1 cellular context compared by ENCODE assay signal in the genomic region with DNA sequence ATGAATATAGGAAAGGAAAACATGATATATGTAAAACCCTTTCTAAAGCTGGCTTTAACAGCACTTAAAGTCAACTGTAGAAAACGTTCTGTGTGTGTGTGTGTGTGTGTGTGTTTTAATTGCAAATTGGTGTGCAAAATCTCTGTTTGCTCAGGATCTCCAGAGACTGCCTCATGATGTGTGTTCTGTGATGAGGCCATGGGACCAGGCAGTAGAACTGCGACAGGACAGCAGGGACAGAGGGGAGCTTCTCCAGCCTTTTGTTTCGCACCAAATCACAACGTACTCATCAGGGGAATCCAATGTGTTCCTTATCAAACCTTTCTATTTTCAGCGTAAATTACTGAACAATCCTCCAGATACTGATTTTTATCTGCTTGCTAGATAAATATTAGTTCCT.
TF ChIP-seq lines count a peak whose summit lies in the region.

No MANE protein-coding gene starts in this region.

TF ChIP-seq in H1, 55 proteins besides CTCF, POLR2A, EP300 and RAD21 (continued from another document):
- TF ChIP-seq, protein P1, sequence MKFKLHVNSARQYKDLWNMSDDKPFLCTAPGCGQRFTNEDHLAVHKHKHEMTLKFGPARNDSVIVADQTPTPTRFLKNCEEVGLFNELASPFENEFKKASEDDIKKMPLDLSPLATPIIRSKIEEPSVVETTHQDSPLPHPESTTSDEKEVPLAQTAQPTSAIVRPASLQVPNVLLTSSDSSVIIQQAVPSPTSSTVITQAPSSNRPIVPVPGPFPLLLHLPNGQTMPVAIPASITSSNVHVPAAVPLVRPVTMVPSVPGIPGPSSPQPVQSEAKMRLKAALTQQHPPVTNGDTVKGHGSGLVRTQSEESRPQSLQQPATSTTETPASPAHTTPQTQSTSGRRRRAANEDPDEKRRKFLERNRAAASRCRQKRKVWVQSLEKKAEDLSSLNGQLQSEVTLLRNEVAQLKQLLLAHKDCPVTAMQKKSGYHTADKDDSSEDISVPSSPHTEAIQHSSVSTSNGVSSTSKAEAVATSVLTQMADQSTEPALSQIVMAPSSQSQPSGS (IDR thresholded peaks at IDR 0.05; ENCODE audit: low read length) = no peak
- no peak for TF ChIP-seq KDM5A (IDR thresholded peaks at IDR 0.05; ENCODE audit: low read length)
- TF ChIP-seq RFX5 (IDR thresholded peaks at IDR 0.05; ENCODE audit: borderline replicate concordance, low read depth, low read length) = no peak
- no peak for TF ChIP-seq BCL11A (IDR thresholded peaks at IDR 0.05; ENCODE audit: low read depth in 2 of 2, low read length in 2 of 2)
- TF ChIP-seq NRF1 (IDR thresholded peaks at IDR 0.05; ENCODE audit: low read depth, low read length) = no peak
- TF ChIP-seq SP1 (IDR thresholded peaks at IDR 0.05; ENCODE audit: low read depth, low read length) = no peak
- no peak for TF ChIP-seq HDAC2 (IDR thresholded peaks at IDR 0.05; ENCODE audit: borderline replicate concordance in 1 of 2, low read depth in 2 of 2, low read length in 2 of 2)
- TF ChIP-seq, protein P2, sequence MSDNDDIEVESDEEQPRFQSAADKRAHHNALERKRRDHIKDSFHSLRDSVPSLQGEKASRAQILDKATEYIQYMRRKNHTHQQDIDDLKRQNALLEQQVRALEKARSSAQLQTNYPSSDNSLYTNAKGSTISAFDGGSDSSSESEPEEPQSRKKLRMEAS (IDR thresholded peaks at IDR 0.05) = no peak
- no peak for TF ChIP-seq TAF1 (IDR thresholded peaks at IDR 0.05; ENCODE audit: low read depth, low read length)
- no peak for TF ChIP-seq GTF2F1 (IDR thresholded peaks at IDR 0.05; ENCODE audit: borderline replicate concordance, low read depth, low read length)
- no peak for TF ChIP-seq BRCA1 (IDR thresholded peaks at IDR 0.05; ENCODE audit: low read depth, low read length)
- TF ChIP-seq CTBP2 (IDR thresholded peaks at IDR 0.05; ENCODE audit: borderline replicate concordance, insufficient read depth, insufficient read length, low read length) = no peak
- TF ChIP-seq, protein P3, sequence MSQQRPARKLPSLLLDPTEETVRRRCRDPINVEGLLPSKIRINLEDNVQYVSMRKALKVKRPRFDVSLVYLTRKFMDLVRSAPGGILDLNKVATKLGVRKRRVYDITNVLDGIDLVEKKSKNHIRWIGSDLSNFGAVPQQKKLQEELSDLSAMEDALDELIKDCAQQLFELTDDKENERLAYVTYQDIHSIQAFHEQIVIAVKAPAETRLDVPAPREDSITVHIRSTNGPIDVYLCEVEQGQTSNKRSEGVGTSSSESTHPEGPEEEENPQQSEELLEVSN (IDR thresholded peaks at IDR 0.05) = no peak
- TF ChIP-seq MAFK (IDR thresholded peaks at IDR 0.05; ENCODE audit: low read depth, low read length) = no peak
- no peak for TF ChIP-seq TCF12 (IDR thresholded peaks at IDR 0.05; ENCODE audit: low read depth, low read length)
